ENCODE assay signal across 18 cellular contexts in genomic region chr7:96800824-96801223, GRCh38.
A peak's percentile ranks its signal among the peaks of the same experiment; 100 is the strongest.
DNase-seq lines count a peak whose midpoint lies in the region; ATAC-seq, FAIRE-seq and TF ChIP-seq lines count a peak whose summit lies in the region.
"Had no signal": no experiment of that assay in that cellular context is flagged by ENCODE, and none has a peak within 500 bp of the region (broad histone marks: within the 10 kb centered on the region; RNA-seq: fewer than 3 reads in every experiment).

No MANE protein-coding gene starts in this region.

- no peak overlapping the region for H2AFZ ChIP-seq in K562 (ENCODE audit: low read depth, low read length)

- H3K4me3 ChIP-seq in K562 (no peak overlapping the region), right lobe of liver (no peak overlapping the region)
- H3K4me3 ChIP-seq: left lung had no signal

- H3K9me3 Mint-ChIP-seq in Calu3 (ENCODE audit: low read depth, unreplicated experiment) (peaks cover 4% of the 10 kb centered on the region), mesothelial cell of epicardium (peaks cover 9% of the 10 kb centered on the region)
- H3K9me3 Mint-ChIP-seq: activated B cell treated with CpG ODN at 0.5 μM for 24 hours; activated CD8-positive, alpha-beta T cell treated with anti-CD3 and anti-CD28 coated beads for 36 hours; activated naive CD4-positive, alpha-beta T cell treated with anti-CD3 and anti-CD28 coated beads for 36 hours; activated T-cell treated with anti-CD3 and anti-CD28 coated beads, Interleukin-2, amount 50 U/mL, for 24 hours; T-helper 1 cell treated with Interleukin-12 subunit alpha and Interleukin-12 subunit beta and Interleukin-4 antibody, amounts not matched to agents 30 μg/mL and 1 μg/mL, for 36 hours had no signal

- peak; percentile 15 for DNase-seq in Calu3
- DNase-seq in M059J (ENCODE audit: low read depth) = peak; percentile 54
- DNase-seq in K562 (ENCODE audit: extremely low read depth in 1 of 4, low spot score in 3 of 4) = no peak
- DNase-seq in right lobe of liver = peak in 1 of 3 donors; percentile 43
- no peak for DNase-seq in NCI-H82 treated with DMSO at 0.1 percent for 48 hours (lab: John Stamatoyannopoulos, UW; ENCODE audit: unreplicated experiment)
- DNase-seq in mesothelial cell of epicardium (ENCODE audit: low spot score in 2 of 2, unreplicated experiment in 2 of 2) = no peak
- DNase-seq in ureter (ENCODE audit: low spot score) = no peak
- DNase-seq: activated B cell treated with CpG ODN at 0.5 μM for 24 hours; activated CD8-positive, alpha-beta T cell treated with anti-CD3 and anti-CD28 coated beads for 36 hours; activated naive CD4-positive, alpha-beta T cell treated with anti-CD3 and anti-CD28 coated beads for 36 hours; activated T-cell treated with anti-CD3 and anti-CD28 coated beads, Interleukin-2, amount 50 U/mL, for 24 hours; glutamatergic neuron; left lung; NCI-H146; NCI-H226; retina had no signal

- no peak overlapping the region for H3K9ac ChIP-seq in K562 (ENCODE audit: insufficient read depth in 1 of 2, low read depth in 2 of 2, low read length in 2 of 2)

- H3K4me3 Mint-ChIP-seq in Calu3 (ENCODE audit: low read depth, unreplicated experiment) (no peak overlapping the region), mesothelial cell of epicardium (no peak overlapping the region)
- H3K4me3 Mint-ChIP-seq: activated B cell treated with CpG ODN at 0.5 μM for 24 hours; activated CD8-positive, alpha-beta T cell treated with anti-CD3 and anti-CD28 coated beads for 36 hours; activated naive CD4-positive, alpha-beta T cell treated with anti-CD3 and anti-CD28 coated beads for 36 hours; activated T-cell treated with anti-CD3 and anti-CD28 coated beads, Interleukin-2, amount 50 U/mL, for 24 hours; T-helper 1 cell treated with Interleukin-12 subunit alpha and Interleukin-12 subunit beta and Interleukin-4 antibody, amounts not matched to agents 30 μg/mL and 1 μg/mL, for 36 hours had no signal

- H3K27ac Mint-ChIP-seq in Calu3 (ENCODE audit: unreplicated experiment) (no peak overlapping the region), mesothelial cell of epicardium (no peak overlapping the region)
- H3K27ac Mint-ChIP-seq: activated B cell treated with CpG ODN at 0.5 μM for 24 hours; activated CD8-positive, alpha-beta T cell treated with anti-CD3 and anti-CD28 coated beads for 36 hours; activated naive CD4-positive, alpha-beta T cell treated with anti-CD3 and anti-CD28 coated beads for 36 hours; activated T-cell treated with anti-CD3 and anti-CD28 coated beads, Interleukin-2, amount 50 U/mL, for 24 hours; T-helper 1 cell treated with Interleukin-12 subunit alpha and Interleukin-12 subunit beta and Interleukin-4 antibody, amounts not matched to agents 30 μg/mL and 1 μg/mL, for 36 hours had no signal

- H3K9me3 ChIP-seq in K562 (replicated peaks; ENCODE audit: control insufficient read depth, insufficient read depth, low read depth, low read length) (no peaks in the 10 kb centered on the region), right lobe of liver (no peaks in the 10 kb centered on the region)
- H3K9me3 ChIP-seq: left lung had no signal

- H3K27me3 ChIP-seq in K562 (ENCODE audit: control insufficient read depth in 2 of 2, insufficient read depth in 2 of 2, low read length in 2 of 2) = peaks cover 9% of the 10 kb centered on the region in 2 experiments; a peak in 3 of 5 replicates
- no peaks in the 10 kb centered on the region for H3K27me3 ChIP-seq in right lobe of liver
- H3K27me3 ChIP-seq: left lung had no signal

- FAIRE-seq in K562 (lab: Jason Lieb, UNC) = no peak
- FAIRE-seq: H54 had no signal

- intact Hi-C loops in Calu3 (cut with micrococcal nuclease; ENCODE audit: unreplicated experiment) (loop anchor here (2.0 kb wide), 1 partner anchor 100 kb away; no protein-coding TSS in a partner anchor), K562 (cut with micrococcal nuclease) (no loop called here), right lobe of liver (cut with DNase I) (no loop called here)

- no peak for TF ChIP-seq CTCF in Calu3 (IDR thresholded peaks at IDR 0.05; ENCODE audit: unreplicated experiment)
- no peak for TF ChIP-seq CTCF in K562 (IDR thresholded peaks at IDR 0.05 in 2 of 3, conservative IDR thresholded peaks at IDR 0.05 in 1 of 3; ENCODE audit: insufficient read depth in 2 of 3, low read depth in 1 of 3, low read length in 3 of 3)
- peak; percentile 30 to 57 (median 43) for TF ChIP-seq CTCF in right lobe of liver (IDR thresholded peaks at IDR 0.05)
- no peak for TF ChIP-seq CTCF in mesothelial cell of epicardium (IDR thresholded peaks at IDR 0.05; ENCODE audit: unreplicated experiment)

- H3K27ac ChIP-seq in K562 (ENCODE audit: extremely low read depth, low read depth, low read length) (no peak overlapping the region), right lobe of liver (no peak overlapping the region)
- H3K27ac ChIP-seq: left lung had no signal

- H3K27me3 Mint-ChIP-seq in Calu3 (ENCODE audit: unreplicated experiment) = no peaks in the 10 kb centered on the region
- no peaks in the 10 kb centered on the region for H3K27me3 Mint-ChIP-seq in mesothelial cell of epicardium (ENCODE audit: low read depth)
- H3K27me3 Mint-ChIP-seq: activated B cell treated with CpG ODN at 0.5 μM for 24 hours had no signal

- H4K20me1 ChIP-seq in K562 (replicated peaks; ENCODE audit: control insufficient read depth, insufficient read depth, low read length) = no peaks in the 10 kb centered on the region

- in situ Hi-C loops in K562 (cut with MboI) = no loop called here

- H3K9me1 ChIP-seq in K562 (ENCODE audit: control insufficient read depth, insufficient read depth, low read length) = no peaks in the 10 kb centered on the region

- TF ChIP-seq EP300 in K562 (IDR thresholded peaks at IDR 0.05; ENCODE audit: low read length) = no peak

- POLR2A ChIA-PET in K562 (lab: Yijun Ruan, JAX) = no interaction called here

- BruUV-seq in Calu3 (replicated peaks; lab: Mats Ljungman, UMichigan) = no TSS peak
- BruUV-seq in K562 (replicated peaks; lab: Mats Ljungman, UMichigan) = no TSS peak

- H3K36me3 Mint-ChIP-seq in Calu3 (ENCODE audit: insufficient read depth, unreplicated experiment) (no peaks in the 10 kb centered on the region), mesothelial cell of epicardium (no peaks in the 10 kb centered on the region)

- H3K4me2 ChIP-seq in K562 (ENCODE audit: insufficient read depth, low read length) = no peak overlapping the region

- ATAC-seq in K562 = no peak
- ATAC-seq in right lobe of liver = peak; percentile 81 to 99 (median 96)
- ATAC-seq: activated CD8-positive, alpha-beta T cell treated with anti-CD3 and anti-CD28 coated beads for 36 hours; left lung had no signal

- CTCF ChIA-PET in Calu3 (lab: Charles Lee) = interaction anchor here (0.9 kb wide), 1 partner anchor 9 kb away, joined by 3 read pairs; no protein-coding TSS in a partner anchor
- CTCF ChIA-PET in K562 (lab: Yijun Ruan, JAX; ENCODE audit: low intra/inter-chr PET ratio) = no interaction called here

- H3K4me1 ChIP-seq in K562 (replicated peaks in 1 of 2; ENCODE audit: control insufficient read depth in 2 of 2, insufficient read depth in 2 of 2, low read length in 2 of 2) (no peaks in the 10 kb centered on the region), right lobe of liver (peaks cover 0 to 14% (median 0%) of the 10 kb centered on the region in 4 donors)
- H3K4me1 ChIP-seq: left lung had no signal

- no peaks in the 10 kb centered on the region for H3K4me1 Mint-ChIP-seq in Calu3 (ENCODE audit: low read depth, unreplicated experiment)
- peaks cover 18% of the 10 kb centered on the region for H3K4me1 Mint-ChIP-seq in mesothelial cell of epicardium
- H3K4me1 Mint-ChIP-seq: activated B cell treated with CpG ODN at 0.5 μM for 24 hours had no signal

- H3K36me3 ChIP-seq in K562 (ENCODE audit: control insufficient read depth, insufficient read depth, low read length) = no peaks in the 10 kb centered on the region
- H3K36me3 ChIP-seq in right lobe of liver = no peaks in the 10 kb centered on the region
- H3K36me3 ChIP-seq: left lung had no signal

- TF ChIP-seq RAD21 in K562 (CRISPR knock-in tag; conservative IDR thresholded peaks at IDR 0.05 in 1 of 2, IDR thresholded peaks at IDR 0.05 in 1 of 2) = 0 out of 4 replicates have a peak, but pooled peaks of 1 of the 2 experiments have one; percentile 7

- no peak for TF ChIP-seq POLR2A in K562 (conservative IDR thresholded peaks at IDR 0.05)
- TF ChIP-seq POLR2A in right lobe of liver (IDR thresholded peaks at IDR 0.05) = no peak

- no peaks in the 10 kb centered on the region for H3K79me2 ChIP-seq in K562 (ENCODE audit: control insufficient read depth, insufficient read depth, low read length)

- 0% methylated on average over 2 of the region's 2 CpGs for WGBS in K562 (ENCODE audit: insufficient coverage, low coverage, missing lambda C conversion rate)
- WGBS in right lobe of liver (ENCODE audit: insufficient coverage, low coverage, low lambda C conversion rate, missing lambda C conversion rate) = 15% methylated on average over 2 of the region's 2 CpGs

TF ChIP-seq in K562, 482 proteins besides CTCF, POLR2A, EP300 and RAD21:
- TF ChIP-seq ATF3 (IDR thresholded peaks at IDR 0.05) (peak; percentile 55; the same call in 1 of the 2 replicates), ATF3 (CRISPR knock-in tag; conservative IDR thresholded peaks at IDR 0.05) (no peak), MAZ (CRISPR knock-in tag; conservative IDR thresholded peaks at IDR 0.05 in 1 of 2, IDR thresholded peaks at IDR 0.05 in 1 of 2) (no peak), ZNF764 (CRISPR knock-in tag; IDR thresholded peaks at IDR 0.05; ENCODE audit: low read depth) (no peak), CEBPB (tag; IDR thresholded peaks at IDR 0.05) (peak; percentile 44), CEBPG (CRISPR knock-in tag; IDR thresholded peaks at IDR 0.05) (no peak), CEBPG (tag; conservative IDR thresholded peaks at IDR 0.05 in 1 of 2, IDR thresholded peaks at IDR 0.05 in 1 of 2) (peak; percentile 33 to 64; a peak in 2 of 4 replicates)

Comparison
In these comparisons a context has a peak if more than half of its experiments do, and no peak if none do; other contexts are left out.
1. DNase-seq: peak in Calu3 (single experiment) and M059J (single experiment); none in K562 (0 of 4), NCI-H82 treated with DMSO at 0.1 percent for 48 hours (single experiment), mesothelial cell of epicardium (0 of 2) and ureter (single experiment).
2. CTCF ChIP-seq: peak in right lobe of liver (4 of 4); none in Calu3 (single experiment), K562 (0 of 3) and mesothelial cell of epicardium (single experiment).